Comparison of ENCODE assay signal across 8 cellular contexts in genomic region chr7:30164567-30164966, GRCh38. TPM values are rescaled to one million over a fixed set of nuclear protein-coding genes. Genes with fewer than 3 reads are reported as not detected.
DNase-seq lines count a peak whose midpoint lies in the region; ATAC-seq, FAIRE-seq and TF ChIP-seq lines count a peak whose summit lies in the region.

No MANE protein-coding gene starts in this region.

- POLR2A ChIA-PET in CD8-positive, alpha-beta memory T cell (lab: Charles Lee) = no interaction called here

- H3K36me3 ChIP-seq in CD8-positive, alpha-beta memory T cell (ENCODE audit: insufficient read depth, low read length) = no peaks in the 10 kb centered on the region
- no peaks in the 10 kb centered on the region for H3K36me3 ChIP-seq in H7 (replicated peaks; ENCODE audit: control insufficient read depth, insufficient read depth, low read length)
- H3K36me3 ChIP-seq in smooth muscle cell (ENCODE audit: low read depth) = no peaks in the 10 kb centered on the region

- peak; percentile 55 for TF ChIP-seq CTCF in smooth muscle cell (IDR thresholded peaks at IDR 0.05; ENCODE audit: borderline replicate concordance, insufficient read depth, poor library complexity, severe bottlenecking)

- peaks cover 37 to 47% (median 37%) of the 10 kb centered on the region in 3 donors for H3K4me1 Mint-ChIP-seq in CD8-positive, alpha-beta memory T cell
- peaks cover 40% of the 10 kb centered on the region for H3K4me1 Mint-ChIP-seq in activated T-helper 2 cell treated with anti-CD3 and anti-CD28 coated beads, Interferon-gamma antibody, Interleukin-2, Interleukin-4, amounts not matched to agents 10 μg/mL and 5 μg/mL and 100 μg/mL, durations not matched to agents 14 hours and 24 hours and 36 hours (ENCODE audit: low read depth)

- H3K79me2 ChIP-seq in smooth muscle cell (ENCODE audit: low read depth) = no peaks in the 10 kb centered on the region

- H3K4me3 Mint-ChIP-seq in CD8-positive, alpha-beta memory T cell = peak overlapping the region in 4 of 7 donors; percentile 12 to 54 (median 22)
- H3K4me3 Mint-ChIP-seq in activated T-helper 2 cell treated with anti-CD3 and anti-CD28 coated beads, Interferon-gamma antibody, Interleukin-2, Interleukin-4, amounts not matched to agents 10 μg/mL and 5 μg/mL and 100 μg/mL, durations not matched to agents 14 hours and 24 hours and 36 hours (ENCODE audit: low read depth) = no peak overlapping the region

- H3F3A ChIP-seq in smooth muscle cell (ENCODE audit: low read depth) = no peaks in the 10 kb centered on the region

- H4K20me1 ChIP-seq in smooth muscle cell (ENCODE audit: low read depth) = no peaks in the 10 kb centered on the region

- no peaks in the 10 kb centered on the region for H3K9me3 ChIP-seq in CD8-positive, alpha-beta memory T cell (ENCODE audit: low read length)
- H3K9me3 ChIP-seq in smooth muscle cell (replicated peaks; ENCODE audit: low read depth) = no peaks in the 10 kb centered on the region

- no peaks in the 10 kb centered on the region for H3K27me3 Mint-ChIP-seq in CD8-positive, alpha-beta memory T cell
- peaks cover 2% of the 10 kb centered on the region for H3K27me3 Mint-ChIP-seq in activated T-helper 2 cell treated with anti-CD3 and anti-CD28 coated beads, Interferon-gamma antibody, Interleukin-2, Interleukin-4, amounts not matched to agents 10 μg/mL and 5 μg/mL and 100 μg/mL, durations not matched to agents 14 hours and 24 hours and 36 hours (ENCODE audit: low read depth)

- peaks cover 0 to 4% (median 1%) of the 10 kb centered on the region in 3 donors for H3K36me3 Mint-ChIP-seq in CD8-positive, alpha-beta memory T cell
- H3K36me3 Mint-ChIP-seq in activated T-helper 2 cell treated with anti-CD3 and anti-CD28 coated beads, Interferon-gamma antibody, Interleukin-2, Interleukin-4, amounts not matched to agents 10 μg/mL and 5 μg/mL and 100 μg/mL, durations not matched to agents 14 hours and 24 hours and 36 hours (ENCODE audit: low read depth) = no peaks in the 10 kb centered on the region

- H3K27ac Mint-ChIP-seq in CD8-positive, alpha-beta memory T cell = peak overlapping the region in 3 of 8 donors; percentile 17 to 50 (median 44)
- peak overlapping the region; percentile 48 for H3K27ac Mint-ChIP-seq in activated T-helper 2 cell treated with anti-CD3 and anti-CD28 coated beads, Interferon-gamma antibody, Interleukin-2, Interleukin-4, amounts not matched to agents 10 μg/mL and 5 μg/mL and 100 μg/mL, durations not matched to agents 14 hours and 24 hours and 36 hours

- CTCF ChIA-PET in CD8-positive, alpha-beta memory T cell (lab: Charles Lee) = interaction anchor here (0.8 to 1.7 kb wide), 3 partner anchors 9 to 18 kb away, joined by 3 to 8 read pairs (median 4); no protein-coding TSS in a partner anchor

- intact Hi-C loops in activated T-helper 2 cell treated with anti-CD3 and anti-CD28 coated beads, Interferon-gamma antibody, Interleukin-2, Interleukin-4, amounts not matched to agents 10 μg/mL and 5 μg/mL and 100 μg/mL, durations not matched to agents 14 hours and 24 hours and 36 hours (cut with micrococcal nuclease) = loop anchor here (5.0 kb wide), 3 partner anchors 137 to 283 kb away; partner anchors contain the start of genes FKBP14 and PLEKHA8
- intact Hi-C loops in left cardiac atrium (cut with DNase I) = loop anchor here (5.0 to 10.0 kb wide), 2 partner anchors 260 to 403 kb away; no protein-coding TSS in a partner anchor

- TF ChIP-seq POLR2A in GM12892 (IDR thresholded peaks at IDR 0.05; ENCODE audit: low read depth, low read length) = no peak

- H3K4me3 ChIP-seq in CD8-positive, alpha-beta memory T cell (ENCODE audit: low read length) = no peak overlapping the region
- no peak overlapping the region for H3K4me3 ChIP-seq in H7 (ENCODE audit: insufficient read depth, low read depth, low read length)
- H3K4me3 ChIP-seq in smooth muscle cell = no peak overlapping the region

- no peaks in the 10 kb centered on the region for H3K27me3 ChIP-seq in CD8-positive, alpha-beta memory T cell (ENCODE audit: insufficient read depth, low read length, poor library complexity, severe bottlenecking)
- H3K27me3 ChIP-seq in H7 (ENCODE audit: control insufficient read depth, insufficient read depth, low read length) (peaks cover 4% of the 10 kb centered on the region; the same call in 1 of the 2 replicates), smooth muscle cell (ENCODE audit: low read depth) (peaks cover 5% of the 10 kb centered on the region)

- H3K27ac ChIP-seq in CD8-positive, alpha-beta memory T cell (ENCODE audit: low read depth, low read length) = no peak overlapping the region
- H3K27ac ChIP-seq in smooth muscle cell (ENCODE audit: low read depth) = no peak overlapping the region

- no peaks in the 10 kb centered on the region for H3K9me3 Mint-ChIP-seq in CD8-positive, alpha-beta memory T cell
- H3K9me3 Mint-ChIP-seq in activated T-helper 2 cell treated with anti-CD3 and anti-CD28 coated beads, Interferon-gamma antibody, Interleukin-2, Interleukin-4, amounts not matched to agents 10 μg/mL and 5 μg/mL and 100 μg/mL, durations not matched to agents 14 hours and 24 hours and 36 hours = no peaks in the 10 kb centered on the region

- no peak for DNase-seq in CD8-positive, alpha-beta memory T cell
- DNase-seq in H7 (peak; percentile 65), NCI-H2227 treated with DMSO at 0.1 percent for 48 hours (lab: John Stamatoyannopoulos, UW) (peak; percentile 36), left cardiac atrium (no peak), smooth muscle cell (lab: John Stamatoyannopoulos, UW; ENCODE audit: unreplicated experiment) (no peak), GM12892 (ENCODE audit: insufficient read length) (no peak)
- no peak for DNase-seq in activated T-helper 2 cell treated with anti-CD3 and anti-CD28 coated beads, Interferon-gamma antibody, Interleukin-2, Interleukin-4, amounts not matched to agents 10 μg/mL and 5 μg/mL and 100 μg/mL, durations not matched to agents 14 hours and 24 hours and 36 hours (ENCODE audit: low spot score)

- no peak overlapping the region for H2AFZ ChIP-seq in smooth muscle cell (ENCODE audit: low read depth)

- FAIRE-seq in GM12892 (lab: Jason Lieb, UNC) = no peak

- no peak overlapping the region for H3K4me2 ChIP-seq in smooth muscle cell

- peaks cover 37% of the 10 kb centered on the region for H3K4me1 ChIP-seq in CD8-positive, alpha-beta memory T cell (ENCODE audit: insufficient read depth, low read length)
- H3K4me1 ChIP-seq in smooth muscle cell (ENCODE audit: low read depth) = peaks cover 34% of the 10 kb centered on the region

- H3K9ac ChIP-seq in smooth muscle cell (ENCODE audit: low read depth) = no peak overlapping the region

- ATAC-seq in left cardiac atrium = peak; percentile 60 to 74
- no peak for ATAC-seq in GM18498 (IDR thresholded peaks at IDR 0.05; ENCODE audit: unreplicated experiment)

- WGBS in smooth muscle cell (ENCODE audit: low lambda C conversion rate) = 75% methylated on average over 6 of the region's 6 CpGs

RNA-seq across cellular contexts. Expression of gene MTURN, which starts 29.8 kb away (rescaled TPM):
- total RNA-seq in CD8-positive, alpha-beta memory T cell = 1 to 10 TPM; 4.9 to 6.2 TPM
- polyA plus RNA-seq in CD8-positive, alpha-beta memory T cell = 4.9 TPM
- total RNA-seq in H7 (2014; rRNA removed; shearing (Covaris generic)) = 1.1 and 2.3 TPM in 2 replicates
- total RNA-seq in activated T-helper 2 cell treated with anti-CD3 and anti-CD28 coated beads, Interferon-gamma antibody, Interleukin-2, Interleukin-4, amounts not matched to agents 10 μg/mL and 5 μg/mL and 100 μg/mL, durations not matched to agents 14 hours and 24 hours and 36 hours = 4.0 and 4.7 TPM in 2 replicates
- total RNA-seq in left cardiac atrium (10 to 100 TPM; 25.8 to 27.3 TPM), smooth muscle cell (3.9 and 13.1 TPM in 2 replicates)
- polyA plus RNA-seq in smooth muscle cell = 3.1 and 5.9 TPM in 2 replicates
- polyA plus RNA-seq in GM12892 (2012; ENCODE audit: missing spikeins) = 1.4 TPM

Comparison
In these comparisons a context has a peak if more than half of its experiments do, and no peak if none do; other contexts are left out.
1. DNase-seq: peak in H7 (single experiment) and NCI-H2227 treated with DMSO at 0.1 percent for 48 hours (single experiment); none in CD8-positive, alpha-beta memory T cell (0 of 5), activated T-helper 2 cell treated with anti-CD3 and anti-CD28 coated beads, Interferon-gamma antibody, Interleukin-2, Interleukin-4, amounts not matched to agents 10 μg/mL and 5 μg/mL and 100 μg/mL, durations not matched to agents 14 hours and 24 hours and 36 hours (single experiment), left cardiac atrium (single experiment), smooth muscle cell (single experiment) and GM12892 (single experiment).